In the genomic region with DNA sequence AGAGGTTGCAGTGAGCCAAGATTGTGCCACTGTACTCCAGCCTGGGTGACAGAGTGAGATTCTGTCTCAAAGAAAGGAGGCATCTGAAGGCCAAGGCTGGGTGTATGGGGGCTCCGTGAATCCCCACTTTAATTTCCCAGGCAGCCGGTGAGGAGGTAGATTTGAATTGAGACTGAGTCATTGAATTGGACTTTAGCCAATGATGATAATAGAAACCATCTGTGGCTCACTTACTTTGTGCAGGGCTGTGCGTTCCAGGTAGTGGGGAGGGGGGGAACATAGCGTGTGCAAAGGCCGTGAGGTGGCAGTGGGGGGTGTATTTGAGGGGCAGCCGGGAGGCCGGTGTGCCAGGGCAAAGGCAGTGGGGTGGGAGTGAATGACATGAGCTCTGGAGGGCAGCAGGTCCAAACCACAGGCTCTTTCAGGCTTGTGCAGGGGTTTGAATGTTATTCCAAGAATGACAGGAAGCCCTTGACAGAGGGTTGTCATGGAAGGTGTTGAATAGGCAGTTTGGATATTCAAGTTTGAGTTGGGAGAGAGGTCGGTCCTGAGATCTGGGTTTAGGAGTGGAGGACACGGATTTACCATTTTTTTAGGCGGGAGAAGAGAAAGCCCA, we compare ENCODE assay signal across 11 cellular contexts. TPM values are rescaled to one million over a fixed set of nuclear protein-coding genes. Genes with fewer than 3 reads are reported as not detected.
DNase-seq lines count a peak whose midpoint lies in the region; ATAC-seq and TF ChIP-seq lines count a peak whose summit lies in the region.
"Had no signal": no experiment of that assay in that cellular context is flagged by ENCODE, and none has a peak within 500 bp of the region (broad histone marks: within the 10 kb centered on the region; RNA-seq: fewer than 3 reads in every experiment).

No MANE protein-coding gene starts in this region.

- DNase-seq in NCI-H2196 (lab: John Stamatoyannopoulos, UW; ENCODE audit: unreplicated experiment) (peak; percentile 54), NCI-H2196 treated with DMSO at 0.1 percent for 48 hours (lab: John Stamatoyannopoulos, UW; ENCODE audit: unreplicated experiment) (no peak), RPMI8226 (peak; percentile 67), fibroblast of mammary gland (ENCODE audit: low read depth) (peak; percentile 62), type B pancreatic cell (ENCODE audit: extremely low spot score, unreplicated experiment) (no peak), NCI-H1417 (lab: John Stamatoyannopoulos, UW) (no peak)
- no peak for DNase-seq in stimulated activated effector memory CD8-positive, alpha-beta T cell treated with anti-CD3 and anti-CD28 coated beads, Interleukin-12 subunit alpha, Interleukin-12 subunit beta, amount 100 ng/mL, for 72 hours (ENCODE audit: low spot score in 2 of 2)
- DNase-seq: activated CD4-positive, CD25-positive, alpha-beta regulatory T cell; effector CD8-positive, alpha-beta T cell; stimulated activated CD4-positive, alpha-beta T cell treated with anti-CD3 and anti-CD28 coated beads, Interleukin-4, amount 100 ng/mL, for 1 hour had no signal

- TF ChIP-seq CTCF in fibroblast of mammary gland (conservative IDR thresholded peaks at IDR 0.05; ENCODE audit: control insufficient read depth, insufficient read depth, low read depth, low read length) = no peak
- no peak for TF ChIP-seq CTCF in type B pancreatic cell (conservative IDR thresholded peaks at IDR 0.05)

- peaks cover 5% of the 10 kb centered on the region for H3K27me3 Mint-ChIP-seq in type B pancreatic cell

- peak overlapping the region; percentile 64 for H3K4me3 Mint-ChIP-seq in type B pancreatic cell
- H3K4me3 Mint-ChIP-seq in stimulated activated effector memory CD8-positive, alpha-beta T cell treated with anti-CD3 and anti-CD28 coated beads, Interleukin-12 subunit alpha, Interleukin-12 subunit beta, amount 100 ng/mL, for 72 hours = no peak overlapping the region

- H3K27ac Mint-ChIP-seq in type B pancreatic cell = peak overlapping the region; percentile 25
- no peak overlapping the region for H3K27ac Mint-ChIP-seq in stimulated activated effector memory CD8-positive, alpha-beta T cell treated with anti-CD3 and anti-CD28 coated beads, Interleukin-12 subunit alpha, Interleukin-12 subunit beta, amount 100 ng/mL, for 72 hours

- no peak for ATAC-seq in HG03354 (IDR thresholded peaks at IDR 0.05; ENCODE audit: poor library complexity, severe bottlenecking, unreplicated experiment)
- no peak for ATAC-seq in stimulated activated effector memory CD8-positive, alpha-beta T cell treated with anti-CD3 and anti-CD28 coated beads, Interleukin-12 subunit alpha, Interleukin-12 subunit beta, amount 100 ng/mL, for 72 hours

- no peaks in the 10 kb centered on the region for H3K36me3 Mint-ChIP-seq in type B pancreatic cell
- H3K36me3 Mint-ChIP-seq in stimulated activated effector memory CD8-positive, alpha-beta T cell treated with anti-CD3 and anti-CD28 coated beads, Interleukin-12 subunit alpha, Interleukin-12 subunit beta, amount 100 ng/mL, for 72 hours = no peaks in the 10 kb centered on the region

- H3K4me1 Mint-ChIP-seq in type B pancreatic cell (ENCODE audit: unreplicated experiment) = peaks cover 37% of the 10 kb centered on the region
- peaks cover 7% of the 10 kb centered on the region for H3K4me1 Mint-ChIP-seq in stimulated activated effector memory CD8-positive, alpha-beta T cell treated with anti-CD3 and anti-CD28 coated beads, Interleukin-12 subunit alpha, Interleukin-12 subunit beta, amount 100 ng/mL, for 72 hours

- no peaks in the 10 kb centered on the region for H3K9me3 Mint-ChIP-seq in type B pancreatic cell
- H3K9me3 Mint-ChIP-seq in stimulated activated effector memory CD8-positive, alpha-beta T cell treated with anti-CD3 and anti-CD28 coated beads, Interleukin-12 subunit alpha, Interleukin-12 subunit beta, amount 100 ng/mL, for 72 hours = peaks cover 4% of the 10 kb centered on the region

- no peak overlapping the region for H3K4me3 ChIP-seq in fibroblast of mammary gland (ENCODE audit: control insufficient read depth, low read depth, low read length)

RNA-seq across cellular contexts. Expression of a gene that starts 6.1 kb away (rescaled TPM):
- total RNA-seq in type B pancreatic cell (ENCODE audit: low replicate concordance) = 18.0 and 40.3 TPM in 2 replicates

RNA-seq across cellular contexts. Expression of a gene that starts 56.5 kb away (rescaled TPM):
- 21.2 and 30.8 TPM in 2 replicates for total RNA-seq in type B pancreatic cell (ENCODE audit: low replicate concordance)

Comparison
In these comparisons a context has a peak if more than half of its experiments do, and no peak if none do; other contexts are left out.
1. DNase-seq: peak in NCI-H2196 (single experiment), RPMI8226 (single experiment) and fibroblast of mammary gland (single experiment); none in NCI-H2196 treated with DMSO at 0.1 percent for 48 hours (single experiment), type B pancreatic cell (single experiment), NCI-H1417 (0 of 3) and stimulated activated effector memory CD8-positive, alpha-beta T cell treated with anti-CD3 and anti-CD28 coated beads, Interleukin-12 subunit alpha, Interleukin-12 subunit beta, amount 100 ng/mL, for 72 hours (0 of 2).